ENCODE assay signal across 14 cellular contexts in the genomic region with DNA sequence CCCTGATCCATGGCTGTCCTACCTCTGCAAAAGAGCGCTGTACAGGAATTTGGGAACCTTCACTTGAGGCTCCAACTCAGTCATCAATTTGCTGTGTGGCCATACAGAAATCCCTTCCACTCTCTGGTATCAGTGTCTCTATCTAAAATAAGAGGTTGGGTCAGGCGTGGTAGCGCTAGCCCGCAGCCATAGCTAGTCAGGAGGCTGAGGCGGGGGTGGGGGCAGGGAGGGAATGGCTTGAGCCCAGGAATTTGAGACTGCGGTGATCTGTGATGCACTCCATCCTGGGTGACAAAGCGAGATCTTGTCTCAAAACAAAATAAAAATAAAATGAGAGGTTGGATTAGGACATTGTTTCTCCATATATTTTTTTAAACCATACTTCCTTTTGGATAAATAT.
DNase-seq lines count a peak whose midpoint lies in the region; TF ChIP-seq lines count a peak whose summit lies in the region.
"Had no signal": no experiment of that assay in that cellular context is flagged by ENCODE, and none has a peak within 500 bp of the region (broad histone marks: within the 10 kb centered on the region; RNA-seq: fewer than 3 reads in every experiment).

No MANE protein-coding gene starts in this region.

- TF ChIP-seq CTCF in nephron (IDR thresholded peaks at IDR 0.05; ENCODE audit: unreplicated experiment in 3 of 3) (no peak), type B pancreatic cell (conservative IDR thresholded peaks at IDR 0.05) (no peak)

- H3K27ac Mint-ChIP-seq in nephron (no peak overlapping the region), type B pancreatic cell (peak overlapping the region; percentile 98)
- H3K27ac Mint-ChIP-seq in activated CD4-positive, alpha-beta memory T cell treated with anti-CD3 and anti-CD28 coated beads for 36 hours, result no peak overlapping the region
- H3K27ac Mint-ChIP-seq: CD4-positive, alpha-beta memory T cell had no signal

- H3K9me3 Mint-ChIP-seq in nephron (no peaks in the 10 kb centered on the region), type B pancreatic cell (no peaks in the 10 kb centered on the region)
- H3K9me3 Mint-ChIP-seq in activated CD4-positive, alpha-beta memory T cell treated with anti-CD3 and anti-CD28 coated beads for 36 hours, result no peaks in the 10 kb centered on the region

- CTCF ChIA-PET in activated CD4-positive, alpha-beta memory T cell treated with anti-CD3 and anti-CD28 coated beads for 36 hours (lab: Charles Lee), result no interaction called here

- peaks cover 10% of the 10 kb centered on the region for H3K4me1 Mint-ChIP-seq in nephron
- peaks cover 26% of the 10 kb centered on the region for H3K4me1 Mint-ChIP-seq in type B pancreatic cell (ENCODE audit: unreplicated experiment)
- H3K4me1 Mint-ChIP-seq in activated CD4-positive, alpha-beta memory T cell treated with anti-CD3 and anti-CD28 coated beads for 36 hours (ENCODE audit: low read depth), result peaks cover 18% of the 10 kb centered on the region

- H3K27me3 Mint-ChIP-seq in nephron (ENCODE audit: low read depth) (peaks cover 75% of the 10 kb centered on the region), type B pancreatic cell (peaks cover 46% of the 10 kb centered on the region)
- peaks cover 39% of the 10 kb centered on the region for H3K27me3 Mint-ChIP-seq in activated CD4-positive, alpha-beta memory T cell treated with anti-CD3 and anti-CD28 coated beads for 36 hours

- H3K4me3 Mint-ChIP-seq in nephron, result peak overlapping the region in 2 of 3 experiments; percentile 42 to 61
- peak overlapping the region; percentile 88 for H3K4me3 Mint-ChIP-seq in type B pancreatic cell
- H3K4me3 Mint-ChIP-seq in activated CD4-positive, alpha-beta memory T cell treated with anti-CD3 and anti-CD28 coated beads for 36 hours, result no peak overlapping the region

- H3K36me3 Mint-ChIP-seq in nephron (ENCODE audit: low read depth) (no peaks in the 10 kb centered on the region), type B pancreatic cell (peaks cover 4% of the 10 kb centered on the region)
- H3K36me3 Mint-ChIP-seq in activated CD4-positive, alpha-beta memory T cell treated with anti-CD3 and anti-CD28 coated beads for 36 hours, result no peaks in the 10 kb centered on the region
- H3K36me3 Mint-ChIP-seq: CD4-positive, alpha-beta memory T cell had no signal

- intact Hi-C loops in activated CD4-positive, alpha-beta memory T cell treated with anti-CD3 and anti-CD28 coated beads for 36 hours (cut with micrococcal nuclease), result no loop called here

- POLR2A ChIA-PET in activated CD4-positive, alpha-beta memory T cell treated with anti-CD3 and anti-CD28 coated beads for 36 hours (lab: Charles Lee), result no interaction called here

- DNase-seq in ELF-1 (ENCODE audit: low read depth, low spot score) (peak; percentile 16), ecto neural progenitor cell (ENCODE audit: low spot score) (peak; percentile 47), type B pancreatic cell (ENCODE audit: extremely low spot score, unreplicated experiment) (no peak), NCI-H345 (lab: John Stamatoyannopoulos, UW) (no peak), NCI-H2171 treated with DMSO at 0.1 percent for 48 hours (lab: John Stamatoyannopoulos, UW) (no peak)
- no peak for DNase-seq in activated CD4-positive, alpha-beta memory T cell treated with anti-CD3 and anti-CD28 coated beads for 36 hours
- DNase-seq: 8988T; AML-193; CD4-positive, alpha-beta memory T cell; DMS153; DND-41; GF-D8; KBM-7 had no signal

Comparison
In these comparisons a context has a peak if more than half of its experiments do, and no peak if none do; other contexts are left out.
1. DNase-seq: peak in ELF-1 (single experiment) and ecto neural progenitor cell (single experiment); none in type B pancreatic cell (single experiment), activated CD4-positive, alpha-beta memory T cell treated with anti-CD3 and anti-CD28 coated beads for 36 hours (single experiment), NCI-H345 (single experiment) and NCI-H2171 treated with DMSO at 0.1 percent for 48 hours (single experiment).